8 cellular contexts compared by ENCODE assay signal in the genomic region with DNA sequence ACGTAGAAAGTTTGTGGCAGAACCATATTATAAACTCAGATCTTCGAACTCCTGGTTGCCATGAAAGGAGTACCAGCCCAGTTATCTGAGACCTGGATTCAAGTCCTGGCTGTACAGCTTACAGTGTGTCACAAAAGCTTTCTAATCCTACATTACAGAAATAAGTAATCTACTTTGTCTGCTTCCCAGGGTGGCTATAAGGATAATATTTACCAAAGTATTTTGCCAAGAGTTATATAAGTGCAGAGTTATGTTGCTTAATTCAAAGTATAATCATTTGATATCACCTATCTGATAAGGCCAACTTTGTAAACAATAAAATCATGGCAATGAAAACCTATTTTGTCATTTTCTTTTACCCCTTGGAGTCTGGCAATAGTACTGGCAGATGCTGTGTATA.
"Had no signal": no experiment of that assay in that cellular context is flagged by ENCODE, and none has a peak within 500 bp of the region (broad histone marks: within the 10 kb centered on the region; RNA-seq: fewer than 3 reads in every experiment).

No MANE protein-coding gene starts in this region.

- H3K9ac ChIP-seq: GM23248 had no signal

- H3K27ac ChIP-seq: GM23248 had no signal

- H3K36me3 Mint-ChIP-seq: IgD-negative memory B cell had no signal

- H3K27ac Mint-ChIP-seq: IgD-negative memory B cell had no signal

- H3K9me3 ChIP-seq: HAP-1 had no signal

- H3K4me1 ChIP-seq: HAP-1 had no signal

- FAIRE-seq: HepG2 had no signal

- H3K4me3 Mint-ChIP-seq: IgD-negative memory B cell had no signal

- ATAC-seq: HCT116 had no signal

- H3K4me1 Mint-ChIP-seq: IgD-negative memory B cell had no signal

- H3K4me3 ChIP-seq: GM23248, HAP-1 had no signal

- DNase-seq: GM23248, GOT3, H7, KBM-7 had no signal

- H3K36me3 ChIP-seq: HAP-1 had no signal

- H3K27me3 Mint-ChIP-seq: IgD-negative memory B cell had no signal

- H2AFZ ChIP-seq: GM23248 had no signal
